In the genomic region with DNA sequence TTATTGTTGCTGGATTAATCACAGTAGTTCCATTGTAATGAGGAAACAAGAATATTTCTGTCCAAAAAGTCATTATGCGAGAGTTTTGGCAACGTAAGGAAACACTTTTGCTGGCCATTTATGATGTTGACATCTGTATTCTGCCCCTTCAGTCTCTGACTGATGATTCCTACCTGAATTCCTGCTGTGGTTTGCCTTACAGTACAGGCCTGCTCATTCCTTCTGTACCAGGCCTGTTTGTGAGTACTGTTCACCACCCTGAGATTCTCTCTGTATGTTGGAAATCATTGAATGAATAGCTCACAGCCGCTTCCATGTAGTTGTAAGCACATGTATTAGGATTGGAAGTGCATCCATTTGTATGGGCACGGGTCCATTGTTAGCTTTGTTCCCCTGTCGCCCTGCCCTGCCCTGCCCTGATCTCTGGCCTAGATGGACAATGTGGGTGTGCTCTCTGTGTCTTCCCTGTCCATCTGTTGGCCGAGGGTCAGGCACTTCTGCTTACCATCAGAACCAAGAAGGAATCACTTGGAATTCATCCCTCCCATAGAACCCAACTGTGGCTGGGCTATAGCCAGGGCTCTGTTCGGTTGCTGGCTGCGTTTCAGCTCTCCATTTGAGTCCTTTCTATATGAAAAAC, we compare ENCODE assay signal across 15 cellular contexts. TPM values are rescaled to one million over a fixed set of nuclear protein-coding genes. Genes with fewer than 3 reads are reported as not detected.
DNase-seq lines count a peak whose midpoint lies in the region; ATAC-seq, FAIRE-seq and TF ChIP-seq lines count a peak whose summit lies in the region.
"Had no signal": no experiment of that assay in that cellular context is flagged by ENCODE, and none has a peak within 500 bp of the region (broad histone marks: within the 10 kb centered on the region; RNA-seq: fewer than 3 reads in every experiment).

No MANE protein-coding gene starts in this region.

- H3K27ac ChIP-seq in HepG2 (ENCODE audit: extremely low read length, insufficient read depth, low read length) (no peak overlapping the region), temporal lobe (ENCODE audit: low read depth, low read length) (peak overlapping the region; percentile 95)
- H3K27ac ChIP-seq: 22Rv1 had no signal

- 95% methylated on average over 8 of the region's 8 CpGs for WGBS in HepG2 (ENCODE audit: low lambda C conversion rate)

- 0 out of 2 replicates have a peak, but pooled peaks cover 2% of the 10 kb centered on the region for H3K4me1 ChIP-seq in HepG2 (ENCODE audit: insufficient read depth, low read length)
- H3K4me1 ChIP-seq: prostate gland had no signal

- H3K4me3 ChIP-seq in HepG2 (replicated peaks in 1 of 3; ENCODE audit: insufficient read depth in 1 of 3, low read depth in 2 of 3, low read length in 3 of 3), result no peak overlapping the region
- H3K4me3 ChIP-seq: prostate gland had no signal

- CTCF ChIA-PET in HepG2 (lab: Yijun Ruan, JAX; ENCODE audit: low intra/inter-chr PET ratio, low total read pairs), result no interaction called here

- no peak overlapping the region for H3K9ac ChIP-seq in HepG2 (ENCODE audit: insufficient read depth, low read depth, low read length)

- no TSS peak for BruUV-seq in HepG2 (replicated peaks; lab: Mats Ljungman, UMichigan)

- peaks cover 2 to 28% of the 10 kb centered on the region in 2 experiments for H3K36me3 ChIP-seq in HepG2 (replicated peaks in 1 of 2; ENCODE audit: control insufficient read depth in 1 of 2, insufficient read depth in 2 of 2, low read length in 2 of 2)
- H3K36me3 ChIP-seq: prostate gland had no signal

- TF ChIP-seq RAD21 in HepG2 (CRISPR knock-in tag; IDR thresholded peaks at IDR 0.05), result no peak

- no peak overlapping the region for H3K4me2 ChIP-seq in HepG2 (ENCODE audit: low read depth, low read length)

- no peak for TF ChIP-seq EP300 in HepG2 (IDR thresholded peaks at IDR 0.05; ENCODE audit: low read depth in 2 of 2, low read length in 2 of 2)
- TF ChIP-seq EP300 in HepG2 (CRISPR knock-in tag; IDR thresholded peaks at IDR 0.05; ENCODE audit: borderline replicate concordance), result no peak

- H3K27me3 ChIP-seq in HepG2 (ENCODE audit: control insufficient read depth in 1 of 2, insufficient read depth in 2 of 2, low read length in 2 of 2), result no peaks in the 10 kb centered on the region

- in situ Hi-C loops in HepG2 (cut with HindIII; ENCODE audit: extremely low pct_ligation_motif_present, low pct_unique_long_range_greater_than_20kb), result no loop called here
- in situ Hi-C loops in ACHN (cut with HindIII; ENCODE audit: low pct_ligation_motif_present, low pct_unique_long_range_greater_than_20kb, low sequenced_read_pairs), result no loop called here

- H3K27me3 Mint-ChIP-seq in brain, result no peaks in the 10 kb centered on the region

- peaks cover 65% of the 10 kb centered on the region for H3K4me1 Mint-ChIP-seq in brain

- H4K20me1 ChIP-seq in HepG2 (ENCODE audit: insufficient read depth, low read length), result no peaks in the 10 kb centered on the region

- peak overlapping the region in 4 of 5 experiments; percentile 46 to 63 (median 49) for H3K4me3 Mint-ChIP-seq in brain
- H3K4me3 Mint-ChIP-seq: activated T-helper 1 cell treated with anti-CD3 and anti-CD28 coated beads, Interleukin-12 subunit alpha, Interleukin-12 subunit beta, Interleukin-2, Interleukin-4 antibody, amounts not matched to agents 30 ng/mL and 10 ng/mL and 1 ng/mL, durations not matched to agents 14 hours and 24 hours and 36 hours had no signal

- intact Hi-C loops in HepG2 (cut with micrococcal nuclease; ENCODE audit: unreplicated experiment), result no loop called here

- H2AFZ ChIP-seq in HepG2 (ENCODE audit: low read length), result no peak overlapping the region

- peaks cover 0 to 7% (median 3%) of the 10 kb centered on the region in 5 experiments for H3K9me3 Mint-ChIP-seq in brain
- H3K9me3 Mint-ChIP-seq: activated T-helper 1 cell treated with anti-CD3 and anti-CD28 coated beads, Interleukin-12 subunit alpha, Interleukin-12 subunit beta, Interleukin-2, Interleukin-4 antibody, amounts not matched to agents 30 ng/mL and 10 ng/mL and 1 ng/mL, durations not matched to agents 14 hours and 24 hours and 36 hours had no signal

- no peaks in the 10 kb centered on the region for H3K9me3 ChIP-seq in HepG2 (ENCODE audit: low read length)
- H3K9me3 ChIP-seq: prostate gland had no signal

- H3K79me2 ChIP-seq in HepG2 (ENCODE audit: insufficient read depth, low read length), result peaks cover 65% of the 10 kb centered on the region

- no peak for TF ChIP-seq POLR2A in HepG2 (IDR thresholded peaks at IDR 0.05; ENCODE audit: insufficient read depth in 1 of 2, low read depth in 2 of 2, low read length in 2 of 2)

- POLR2A ChIA-PET in HepG2 (lab: Yijun Ruan, JAX), result no interaction called here

- DNase-seq in DMS 273 (lab: John Stamatoyannopoulos, UW; ENCODE audit: unreplicated experiment) (peak; percentile 54), DMS 273 treated with DMSO at 0.1 percent for 48 hours (lab: John Stamatoyannopoulos, UW) (no peak), HepG2 (ENCODE audit: low spot score) (no peak), ACHN (no peak), hepatic stellate cell (ENCODE audit: low spot score) (no peak), D721Med (ENCODE audit: insufficient read length, low spot score) (no peak)
- DNase-seq: DND-41; effector CD4-positive, alpha-beta T cell; MV-4-11; NK-92 treated with Interleukin-12 subunit alpha and Interleukin-12 subunit beta, amount 100 ng/mL, for 24 hours had no signal

- peak overlapping the region in 4 of 5 experiments; percentile 85 to 94 (median 90) for H3K27ac Mint-ChIP-seq in brain
- H3K27ac Mint-ChIP-seq: activated T-helper 1 cell treated with anti-CD3 and anti-CD28 coated beads, Interleukin-12 subunit alpha, Interleukin-12 subunit beta, Interleukin-2, Interleukin-4 antibody, amounts not matched to agents 30 ng/mL and 10 ng/mL and 1 ng/mL, durations not matched to agents 14 hours and 24 hours and 36 hours had no signal

- H3K36me3 Mint-ChIP-seq in brain, result peaks cover 48% of the 10 kb centered on the region

- ATAC-seq in HepG2, result no peak

- no peak for FAIRE-seq in HepG2 (lab: Jason Lieb, UNC)
- no peak for FAIRE-seq in D721Med (lab: Jason Lieb, UNC)

- TF ChIP-seq CTCF in brain (conservative IDR thresholded peaks at IDR 0.05), result no peak
- no peak for TF ChIP-seq CTCF in HepG2 (CRISPR knock-in tag; IDR thresholded peaks at IDR 0.05)
- TF ChIP-seq CTCF in D721Med (IDR thresholded peaks at IDR 0.05; ENCODE audit: insufficient read depth, missing control alignments), result no peak

TF ChIP-seq in HepG2, 621 proteins besides CTCF, POLR2A, EP300 and RAD21:
- TF ChIP-seq RBM22 (optimal IDR thresholded peaks at IDR 0.05; ENCODE audit: low read length), result peak; percentile 38
- no peak for TF ChIP-seq ZBTB1 (CRISPR knock-in tag; IDR thresholded peaks at IDR 0.05; ENCODE audit: borderline replicate concordance)

RNA-seq across cellular contexts. Expression of gene TULP4, which starts 26.8 kb away (rescaled TPM):
- polyA plus RNA-seq in brain (ENCODE audit: insufficient read depth, low read depth, low replicate concordance), result 24.9 TPM
- total RNA-seq in HepG2 (2016; rRNA removed; fragmentation: Illumina TruSeq; extraction: Trizol), result 122 and 143 TPM in 2 replicates
- total RNA-seq in HepG2 (2016; cell fraction: cytosol; rRNA removed; fragmentation: Illumina TruSeq; extraction: Trizol; ENCODE audit: low read depth), result 244 and 275 TPM in 2 replicates
- total RNA-seq in HepG2 (2016; cell fraction: insoluble cytoplasmic fraction; rRNA removed; fragmentation: Illumina TruSeq; extraction: Trizol), result 121 and 124 TPM in 2 replicates
- total RNA-seq in HepG2 (2016; cell fraction: membrane; rRNA removed; fragmentation: Illumina TruSeq; extraction: Trizol), result 358 and 486 TPM in 2 replicates
- 96.8 and 105 TPM in 2 replicates for total RNA-seq in HepG2 (2016; cell fraction: nucleus; rRNA removed; fragmentation: Illumina TruSeq; extraction: Trizol)
- 19.1 and 21.1 TPM in 2 replicates for polyA plus RNA-seq in HepG2 (2011; rRNA removed)
- 9.7 and 14.3 TPM in 2 replicates for polyA plus RNA-seq in HepG2 (2011; cell fraction: cytosol; rRNA removed)
- 37.4 and 38.9 TPM in 2 replicates for polyA plus RNA-seq in HepG2 (2011; cell fraction: nucleus; rRNA removed)
- polyA plus RNA-seq in HepG2 (2012), result 13.6 and 14.1 TPM in 2 replicates
- polyA plus RNA-seq in HepG2 (2016; cell fraction: cytosol; fragmentation: Illumina TruSeq; extraction: Trizol; ENCODE audit: low read depth), result 1.3 and 1.7 TPM in 2 replicates
- 8.7 and 9.3 TPM in 2 replicates for polyA plus RNA-seq in HepG2 (2016; cell fraction: insoluble cytoplasmic fraction; fragmentation: Illumina TruSeq; extraction: Trizol; ENCODE audit: low read depth)
- 2.5 and 3.1 TPM in 2 replicates for polyA plus RNA-seq in HepG2 (2016; cell fraction: membrane; fragmentation: Illumina TruSeq; extraction: Trizol; ENCODE audit: low read depth)
- 17.9 and 19.4 TPM in 2 replicates for polyA plus RNA-seq in HepG2 (2016; cell fraction: nucleus; fragmentation: Illumina TruSeq; extraction: Trizol; ENCODE audit: insufficient read depth, low read depth)
- polyA minus RNA-seq in HepG2 (2011; rRNA and poly(A)+ RNA removed; ENCODE audit: low replicate concordance), result 41.3 and 139 TPM in 2 replicates
- polyA minus RNA-seq in HepG2 (2011; cell fraction: cytosol; rRNA and poly(A)+ RNA removed), result 105 and 136 TPM in 2 replicates
- polyA minus RNA-seq in HepG2 (2011; cell fraction: nucleus; rRNA and poly(A)+ RNA removed), result 153 and 181 TPM in 2 replicates
- total RNA-seq in temporal lobe, result 769 TPM
